Comparison of ENCODE assay signal across 1 cellular context in the genomic region with DNA sequence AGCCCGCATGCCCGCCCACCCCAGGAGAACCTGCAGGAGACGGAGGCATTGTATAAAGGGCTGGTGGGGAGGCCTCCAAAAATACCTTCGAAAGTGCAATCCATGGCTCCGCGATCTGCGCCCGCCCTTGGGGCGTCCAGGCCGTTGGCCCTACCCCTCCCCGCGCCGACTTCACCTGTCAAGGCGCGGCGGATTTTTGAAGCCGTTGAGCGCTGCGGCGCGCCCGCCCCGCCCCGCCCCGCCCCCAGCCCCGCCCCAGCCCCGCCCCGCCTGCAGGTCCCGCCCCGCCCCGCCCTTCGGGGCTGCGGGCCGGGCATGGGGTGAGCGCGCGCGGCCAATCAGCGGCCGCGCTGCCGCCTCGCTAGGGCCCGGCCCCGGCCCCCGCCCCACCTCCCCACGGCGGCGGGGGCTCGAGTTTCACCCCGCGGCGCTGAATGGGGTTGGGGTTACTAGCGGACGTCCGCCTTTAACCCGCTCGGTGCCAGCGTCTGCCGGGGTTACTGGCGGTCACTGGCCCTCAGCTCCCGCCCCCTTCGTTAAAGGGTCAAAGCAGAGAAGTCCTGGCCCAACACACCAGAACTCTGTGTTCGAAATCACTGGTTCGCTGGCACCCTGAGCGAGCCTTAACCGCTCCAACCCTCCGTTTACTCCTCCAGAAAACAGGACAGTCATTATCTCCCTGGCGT.
TF ChIP-seq lines count a peak whose summit lies in the region.

No MANE protein-coding gene starts in this region.

TF ChIP-seq in GM12878, 131 proteins besides CTCF, POLR2A, EP300 and RAD21 (continued from another document and continues in another):
- TF ChIP-seq, protein P1, sequence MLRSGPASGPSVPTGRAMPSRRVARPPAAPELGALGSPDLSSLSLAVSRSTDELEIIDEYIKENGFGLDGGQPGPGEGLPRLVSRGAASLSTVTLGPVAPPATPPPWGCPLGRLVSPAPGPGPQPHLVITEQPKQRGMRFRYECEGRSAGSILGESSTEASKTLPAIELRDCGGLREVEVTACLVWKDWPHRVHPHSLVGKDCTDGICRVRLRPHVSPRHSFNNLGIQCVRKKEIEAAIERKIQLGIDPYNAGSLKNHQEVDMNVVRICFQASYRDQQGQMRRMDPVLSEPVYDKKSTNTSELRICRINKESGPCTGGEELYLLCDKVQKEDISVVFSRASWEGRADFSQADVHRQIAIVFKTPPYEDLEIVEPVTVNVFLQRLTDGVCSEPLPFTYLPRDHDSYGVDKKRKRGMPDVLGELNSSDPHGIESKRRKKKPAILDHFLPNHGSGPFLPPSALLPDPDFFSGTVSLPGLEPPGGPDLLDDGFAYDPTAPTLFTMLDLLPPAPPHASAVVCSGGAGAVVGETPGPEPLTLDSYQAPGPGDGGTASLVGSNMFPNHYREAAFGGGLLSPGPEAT (IDR thresholded peaks at IDR 0.05; ENCODE audit: low read depth): no peak
- no peak for TF ChIP-seq TAF1 (IDR thresholded peaks at IDR 0.05; ENCODE audit: borderline replicate concordance, low read depth, low read length)
- TF ChIP-seq EED (IDR thresholded peaks at IDR 0.05; ENCODE audit: low read depth): no peak
- no peak for TF ChIP-seq ETV6 (conservative IDR thresholded peaks at IDR 0.05 in 1 of 2, IDR thresholded peaks at IDR 0.05 in 1 of 2; ENCODE audit: borderline replicate concordance in 1 of 2, low read depth in 1 of 2)
- TF ChIP-seq SREBF1 (IDR thresholded peaks at IDR 0.05; ENCODE audit: low read length): peak; percentile 50; the same call in 1 of the 2 replicates
- peak; percentile 31; the same call in 1 of the 2 replicates for TF ChIP-seq GATAD2B (conservative IDR thresholded peaks at IDR 0.05; ENCODE audit: low read depth)
- no peak for TF ChIP-seq CEBPB (IDR thresholded peaks at IDR 0.05; ENCODE audit: borderline replicate concordance in 1 of 2, low read depth in 2 of 2, low read length in 2 of 2)
- TF ChIP-seq BACH1 (IDR thresholded peaks at IDR 0.05; ENCODE audit: borderline replicate concordance): peak; percentile 9; the same call in 1 of the 2 replicates
- TF ChIP-seq, protein P2, sequence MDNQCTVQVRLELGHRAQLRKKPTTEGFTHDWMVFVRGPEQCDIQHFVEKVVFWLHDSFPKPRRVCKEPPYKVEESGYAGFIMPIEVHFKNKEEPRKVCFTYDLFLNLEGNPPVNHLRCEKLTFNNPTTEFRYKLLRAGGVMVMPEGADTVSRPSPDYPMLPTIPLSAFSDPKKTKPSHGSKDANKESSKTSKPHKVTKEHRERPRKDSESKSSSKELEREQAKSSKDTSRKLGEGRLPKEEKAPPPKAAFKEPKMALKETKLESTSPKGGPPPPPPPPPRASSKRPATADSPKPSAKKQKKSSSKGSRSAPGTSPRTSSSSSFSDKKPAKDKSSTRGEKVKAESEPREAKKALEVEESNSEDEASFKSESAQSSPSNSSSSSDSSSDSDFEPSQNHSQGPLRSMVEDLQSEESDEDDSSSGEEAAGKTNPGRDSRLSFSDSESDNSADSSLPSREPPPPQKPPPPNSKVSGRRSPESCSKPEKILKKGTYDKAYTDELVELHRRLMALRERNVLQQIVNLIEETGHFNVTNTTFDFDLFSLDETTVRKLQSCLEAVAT (IDR thresholded peaks at IDR 0.05): peak; percentile 77
- TF ChIP-seq, protein P3, sequence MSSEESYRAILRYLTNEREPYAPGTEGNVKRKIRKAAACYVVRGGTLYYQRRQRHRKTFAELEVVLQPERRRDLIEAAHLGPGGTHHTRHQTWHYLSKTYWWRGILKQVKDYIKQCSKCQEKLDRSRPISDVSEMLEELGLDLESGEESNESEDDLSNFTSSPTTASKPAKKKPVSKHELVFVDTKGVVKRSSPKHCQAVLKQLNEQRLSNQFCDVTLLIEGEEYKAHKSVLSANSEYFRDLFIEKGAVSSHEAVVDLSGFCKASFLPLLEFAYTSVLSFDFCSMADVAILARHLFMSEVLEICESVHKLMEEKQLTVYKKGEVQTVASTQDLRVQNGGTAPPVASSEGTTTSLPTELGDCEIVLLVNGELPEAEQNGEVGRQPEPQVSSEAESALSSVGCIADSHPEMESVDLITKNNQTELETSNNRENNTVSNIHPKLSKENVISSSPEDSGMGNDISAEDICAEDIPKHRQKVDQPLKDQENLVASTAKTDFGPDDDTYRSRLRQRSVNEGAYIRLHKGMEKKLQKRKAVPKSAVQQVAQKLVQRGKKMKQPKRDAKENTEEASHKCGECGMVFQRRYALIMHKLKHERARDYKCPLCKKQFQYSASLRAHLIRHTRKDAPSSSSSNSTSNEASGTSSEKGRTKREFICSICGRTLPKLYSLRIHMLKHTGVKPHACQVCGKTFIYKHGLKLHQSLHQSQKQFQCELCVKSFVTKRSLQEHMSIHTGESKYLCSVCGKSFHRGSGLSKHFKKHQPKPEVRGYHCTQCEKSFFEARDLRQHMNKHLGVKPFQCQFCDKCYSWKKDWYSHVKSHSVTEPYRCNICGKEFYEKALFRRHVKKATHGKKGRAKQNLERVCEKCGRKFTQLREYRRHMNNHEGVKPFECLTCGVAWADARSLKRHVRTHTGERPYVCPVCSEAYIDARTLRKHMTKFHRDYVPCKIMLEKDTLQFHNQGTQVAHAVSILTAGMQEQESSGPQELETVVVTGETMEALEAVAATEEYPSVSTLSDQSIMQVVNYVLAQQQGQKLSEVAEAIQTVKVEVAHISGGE (CRISPR knock-in tag; IDR thresholded peaks at IDR 0.05): no peak
- TF ChIP-seq TBL1XR1 (IDR thresholded peaks at IDR 0.05; ENCODE audit: low read depth, low read length): peak; percentile 53; the same call in 1 of the 2 replicates
- TF ChIP-seq FOXM1 (IDR thresholded peaks at IDR 0.05; ENCODE audit: low read depth, low read length): no peak
- no peak for TF ChIP-seq HDAC2 (IDR thresholded peaks at IDR 0.05)
- peak; percentile 14 for TF ChIP-seq RELA (IDR thresholded peaks at IDR 0.05; ENCODE audit: borderline replicate concordance, partially characterized antibody)
- peak; percentile 3 for TF ChIP-seq SP1 (IDR thresholded peaks at IDR 0.05; ENCODE audit: low read depth, low read length)
- TF ChIP-seq, protein P4, sequence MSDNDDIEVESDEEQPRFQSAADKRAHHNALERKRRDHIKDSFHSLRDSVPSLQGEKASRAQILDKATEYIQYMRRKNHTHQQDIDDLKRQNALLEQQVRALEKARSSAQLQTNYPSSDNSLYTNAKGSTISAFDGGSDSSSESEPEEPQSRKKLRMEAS (IDR thresholded peaks at IDR 0.05; ENCODE audit: low read depth, low read length): no peak
- TF ChIP-seq, protein P5, sequence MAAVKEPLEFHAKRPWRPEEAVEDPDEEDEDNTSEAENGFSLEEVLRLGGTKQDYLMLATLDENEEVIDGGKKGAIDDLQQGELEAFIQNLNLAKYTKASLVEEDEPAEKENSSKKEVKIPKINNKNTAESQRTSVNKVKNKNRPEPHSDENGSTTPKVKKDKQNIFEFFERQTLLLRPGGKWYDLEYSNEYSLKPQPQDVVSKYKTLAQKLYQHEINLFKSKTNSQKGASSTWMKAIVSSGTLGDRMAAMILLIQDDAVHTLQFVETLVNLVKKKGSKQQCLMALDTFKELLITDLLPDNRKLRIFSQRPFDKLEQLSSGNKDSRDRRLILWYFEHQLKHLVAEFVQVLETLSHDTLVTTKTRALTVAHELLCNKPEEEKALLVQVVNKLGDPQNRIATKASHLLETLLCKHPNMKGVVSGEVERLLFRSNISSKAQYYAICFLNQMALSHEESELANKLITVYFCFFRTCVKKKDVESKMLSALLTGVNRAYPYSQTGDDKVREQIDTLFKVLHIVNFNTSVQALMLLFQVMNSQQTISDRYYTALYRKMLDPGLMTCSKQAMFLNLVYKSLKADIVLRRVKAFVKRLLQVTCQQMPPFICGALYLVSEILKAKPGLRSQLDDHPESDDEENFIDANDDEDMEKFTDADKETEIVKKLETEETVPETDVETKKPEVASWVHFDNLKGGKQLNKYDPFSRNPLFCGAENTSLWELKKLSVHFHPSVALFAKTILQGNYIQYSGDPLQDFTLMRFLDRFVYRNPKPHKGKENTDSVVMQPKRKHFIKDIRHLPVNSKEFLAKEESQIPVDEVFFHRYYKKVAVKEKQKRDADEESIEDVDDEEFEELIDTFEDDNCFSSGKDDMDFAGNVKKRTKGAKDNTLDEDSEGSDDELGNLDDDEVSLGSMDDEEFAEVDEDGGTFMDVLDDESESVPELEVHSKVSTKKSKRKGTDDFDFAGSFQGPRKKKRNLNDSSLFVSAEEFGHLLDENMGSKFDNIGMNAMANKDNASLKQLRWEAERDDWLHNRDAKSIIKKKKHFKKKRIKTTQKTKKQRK (IDR thresholded peaks at IDR 0.05; ENCODE audit: low read depth, low read length): no peak
- TF ChIP-seq MXI1 (IDR thresholded peaks at IDR 0.05; ENCODE audit: low read depth, low read length): 0 out of 2 replicates have a peak, but pooled peaks have one; percentile 22
- TF ChIP-seq POLR2AphosphoS5 (IDR thresholded peaks at IDR 0.05; ENCODE audit: low read length): no peak
- peak; percentile 67 for TF ChIP-seq KLF5 (IDR thresholded peaks at IDR 0.05; ENCODE audit: partially characterized antibody)
- TF ChIP-seq, protein P6, sequence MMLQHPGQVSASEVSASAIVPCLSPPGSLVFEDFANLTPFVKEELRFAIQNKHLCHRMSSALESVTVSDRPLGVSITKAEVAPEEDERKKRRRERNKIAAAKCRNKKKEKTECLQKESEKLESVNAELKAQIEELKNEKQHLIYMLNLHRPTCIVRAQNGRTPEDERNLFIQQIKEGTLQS (IDR thresholded peaks at IDR 0.05; ENCODE audit: borderline replicate concordance, extremely low read depth, low read depth, low read length): no peak
- TF ChIP-seq ATF7 (IDR thresholded peaks at IDR 0.05; ENCODE audit: low read depth): no peak
- TF ChIP-seq, protein P7, sequence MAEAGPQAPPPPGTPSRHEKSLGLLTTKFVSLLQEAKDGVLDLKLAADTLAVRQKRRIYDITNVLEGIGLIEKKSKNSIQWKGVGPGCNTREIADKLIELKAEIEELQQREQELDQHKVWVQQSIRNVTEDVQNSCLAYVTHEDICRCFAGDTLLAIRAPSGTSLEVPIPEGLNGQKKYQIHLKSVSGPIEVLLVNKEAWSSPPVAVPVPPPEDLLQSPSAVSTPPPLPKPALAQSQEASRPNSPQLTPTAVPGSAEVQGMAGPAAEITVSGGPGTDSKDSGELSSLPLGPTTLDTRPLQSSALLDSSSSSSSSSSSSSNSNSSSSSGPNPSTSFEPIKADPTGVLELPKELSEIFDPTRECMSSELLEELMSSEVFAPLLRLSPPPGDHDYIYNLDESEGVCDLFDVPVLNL (IDR thresholded peaks at IDR 0.05; ENCODE audit: low read depth, low read length): no peak
- peak; percentile 66; the same call in 1 of the 2 replicates for TF ChIP-seq NR2F1 (conservative IDR thresholded peaks at IDR 0.05)
- TF ChIP-seq, protein P8, sequence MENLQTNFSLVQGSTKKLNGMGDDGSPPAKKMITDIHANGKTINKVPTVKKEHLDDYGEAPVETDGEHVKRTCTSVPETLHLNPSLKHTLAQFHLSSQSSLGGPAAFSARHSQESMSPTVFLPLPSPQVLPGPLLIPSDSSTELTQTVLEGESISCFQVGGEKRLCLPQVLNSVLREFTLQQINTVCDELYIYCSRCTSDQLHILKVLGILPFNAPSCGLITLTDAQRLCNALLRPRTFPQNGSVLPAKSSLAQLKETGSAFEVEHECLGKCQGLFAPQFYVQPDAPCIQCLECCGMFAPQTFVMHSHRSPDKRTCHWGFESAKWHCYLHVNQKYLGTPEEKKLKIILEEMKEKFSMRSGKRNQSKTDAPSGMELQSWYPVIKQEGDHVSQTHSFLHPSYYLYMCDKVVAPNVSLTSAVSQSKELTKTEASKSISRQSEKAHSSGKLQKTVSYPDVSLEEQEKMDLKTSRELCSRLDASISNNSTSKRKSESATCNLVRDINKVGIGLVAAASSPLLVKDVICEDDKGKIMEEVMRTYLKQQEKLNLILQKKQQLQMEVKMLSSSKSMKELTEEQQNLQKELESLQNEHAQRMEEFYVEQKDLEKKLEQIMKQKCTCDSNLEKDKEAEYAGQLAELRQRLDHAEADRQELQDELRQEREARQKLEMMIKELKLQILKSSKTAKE (IDR thresholded peaks at IDR 0.05; ENCODE audit: low read depth, poor library complexity, severe bottlenecking): peak; percentile 53
- TF ChIP-seq HDGF (IDR thresholded peaks at IDR 0.05): peak; percentile 65; the same call in 1 of the 2 replicates
- TF ChIP-seq EGR1 (IDR thresholded peaks at IDR 0.05; ENCODE audit: borderline replicate concordance in 1 of 2, low read depth in 2 of 2, low read length in 2 of 2): peak in 1 of 2 experiments; percentile 3; a peak in 1 of 3 replicates
- no peak for TF ChIP-seq ZNF217 (IDR thresholded peaks at IDR 0.05)
- TF ChIP-seq SRF (IDR thresholded peaks at IDR 0.05; ENCODE audit: low read depth in 2 of 2, low read length in 2 of 2): peak in 1 of 2 experiments; percentile 40; a peak in 1 of 4 replicates
- TF ChIP-seq, protein P9, sequence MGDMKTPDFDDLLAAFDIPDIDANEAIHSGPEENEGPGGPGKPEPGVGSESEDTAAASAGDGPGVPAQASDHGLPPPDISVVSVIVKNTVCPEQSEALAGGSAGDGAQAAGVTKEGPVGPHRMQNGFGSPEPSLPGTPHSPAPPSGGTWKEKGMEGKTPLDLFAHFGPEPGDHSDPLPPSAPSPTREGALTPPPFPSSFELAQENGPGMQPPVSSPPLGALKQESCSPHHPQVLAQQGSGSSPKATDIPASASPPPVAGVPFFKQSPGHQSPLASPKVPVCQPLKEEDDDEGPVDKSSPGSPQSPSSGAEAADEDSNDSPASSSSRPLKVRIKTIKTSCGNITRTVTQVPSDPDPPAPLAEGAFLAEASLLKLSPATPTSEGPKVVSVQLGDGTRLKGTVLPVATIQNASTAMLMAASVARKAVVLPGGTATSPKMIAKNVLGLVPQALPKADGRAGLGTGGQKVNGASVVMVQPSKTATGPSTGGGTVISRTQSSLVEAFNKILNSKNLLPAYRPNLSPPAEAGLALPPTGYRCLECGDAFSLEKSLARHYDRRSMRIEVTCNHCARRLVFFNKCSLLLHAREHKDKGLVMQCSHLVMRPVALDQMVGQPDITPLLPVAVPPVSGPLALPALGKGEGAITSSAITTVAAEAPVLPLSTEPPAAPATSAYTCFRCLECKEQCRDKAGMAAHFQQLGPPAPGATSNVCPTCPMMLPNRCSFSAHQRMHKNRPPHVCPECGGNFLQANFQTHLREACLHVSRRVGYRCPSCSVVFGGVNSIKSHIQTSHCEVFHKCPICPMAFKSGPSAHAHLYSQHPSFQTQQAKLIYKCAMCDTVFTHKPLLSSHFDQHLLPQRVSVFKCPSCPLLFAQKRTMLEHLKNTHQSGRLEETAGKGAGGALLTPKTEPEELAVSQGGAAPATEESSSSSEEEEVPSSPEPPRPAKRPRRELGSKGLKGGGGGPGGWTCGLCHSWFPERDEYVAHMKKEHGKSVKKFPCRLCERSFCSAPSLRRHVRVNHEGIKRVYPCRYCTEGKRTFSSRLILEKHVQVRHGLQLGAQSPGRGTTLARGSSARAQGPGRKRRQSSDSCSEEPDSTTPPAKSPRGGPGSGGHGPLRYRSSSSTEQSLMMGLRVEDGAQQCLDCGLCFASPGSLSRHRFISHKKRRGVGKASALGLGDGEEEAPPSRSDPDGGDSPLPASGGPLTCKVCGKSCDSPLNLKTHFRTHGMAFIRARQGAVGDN (IDR thresholded peaks at IDR 0.05): no peak
- TF ChIP-seq NBN (IDR thresholded peaks at IDR 0.05): peak; percentile 58
